Comparison of ENCODE assay signal across 10 cellular contexts in genomic region chr3:18124501-18124900, GRCh38.
DNase-seq lines count a peak whose midpoint lies in the region; TF ChIP-seq lines count a peak whose summit lies in the region.
"Had no signal": no experiment of that assay in that cellular context is flagged by ENCODE, and none has a peak within 500 bp of the region (broad histone marks: within the 10 kb centered on the region; RNA-seq: fewer than 3 reads in every experiment).

No MANE protein-coding gene starts in this region.

- no peaks in the 10 kb centered on the region for H3K9me3 ChIP-seq in SJCRH30 (replicated peaks)

- DNase-seq in BJ (ENCODE audit: low read depth), result peak; percentile 54
- DNase-seq in HS-27A (ENCODE audit: low read depth), result peak; percentile 89
- DNase-seq in SJCRH30, result peak; percentile 37 to 64
- peak; percentile 54 to 77 for DNase-seq in foreskin fibroblast
- no peak for DNase-seq in stimulated activated CD4-positive, alpha-beta T cell treated with anti-CD3 and anti-CD28 coated beads, Interleukin-4, amount 100 ng/mL, for 4 hours
- DNase-seq in NCI-H524 treated with DMSO at 0.1 percent for 48 hours (lab: John Stamatoyannopoulos, UW), result no peak
- DNase-seq in GM19238 (ENCODE audit: insufficient read length, low spot score), result no peak
- DNase-seq in DMS 273 (lab: John Stamatoyannopoulos, UW; ENCODE audit: unreplicated experiment), result no peak
- DNase-seq: activated T-cell treated with anti-CD3 and anti-CD28 coated beads, Interleukin-2, amount 50 U/mL, for 1 hour had no signal

- H3K36me3 ChIP-seq in BJ (ENCODE audit: control insufficient read depth, insufficient read depth, low read length) (no peaks in the 10 kb centered on the region), SJCRH30 (no peaks in the 10 kb centered on the region)

- no peak overlapping the region for H3K4me3 ChIP-seq in BJ (ENCODE audit: low read depth, low read length)
- no peak overlapping the region for H3K4me3 ChIP-seq in SJCRH30
- H3K4me3 ChIP-seq in foreskin fibroblast (ENCODE audit: low read depth in 1 of 2, low read length in 2 of 2), result no peak overlapping the region
- H3K4me3 ChIP-seq: skin epidermis had no signal

- CTCF ChIA-PET in BJ (lab: Yijun Ruan, JAX), result interaction anchor here (0.6 to 1.2 kb wide), 2 partner anchors 12 to 19 kb away, joined by 3 to 5 read pairs; no protein-coding TSS in a partner anchor

- TF ChIP-seq CTCF in BJ (IDR thresholded peaks at IDR 0.05; ENCODE audit: insufficient read depth, low read depth, low read length) (no peak), foreskin fibroblast (IDR thresholded peaks at IDR 0.05; ENCODE audit: low read depth, low read length) (no peak)

- H3K27me3 ChIP-seq in BJ (ENCODE audit: control insufficient read depth, insufficient read depth, low read length) (no peaks in the 10 kb centered on the region), SJCRH30 (no peaks in the 10 kb centered on the region)

- peaks cover 12% of the 10 kb centered on the region for H3K4me1 ChIP-seq in SJCRH30

- no peak overlapping the region for H3K27ac ChIP-seq in SJCRH30

- POLR2A ChIA-PET in BJ (lab: Charles Lee), result no interaction called here

Comparison
In these comparisons a context has a peak if more than half of its experiments do, and no peak if none do; other contexts are left out.
1. DNase-seq: peak in BJ (single experiment), HS-27A (single experiment), SJCRH30 (2 of 2) and foreskin fibroblast (2 of 2); none in stimulated activated CD4-positive, alpha-beta T cell treated with anti-CD3 and anti-CD28 coated beads, Interleukin-4, amount 100 ng/mL, for 4 hours (0 of 2), NCI-H524 treated with DMSO at 0.1 percent for 48 hours (single experiment), GM19238 (single experiment) and DMS 273 (single experiment).